Comparison of ENCODE assay signal across 8 cellular contexts in genomic region chr13:78595819-78596700, GRCh38. TPM values are rescaled to one million over a fixed set of nuclear protein-coding genes. Genes with fewer than 3 reads are reported as not detected.
DNase-seq lines count a peak whose midpoint lies in the region; ATAC-seq lines count a peak whose summit lies in the region.

No MANE protein-coding gene starts in this region.

- H3K36me3 Mint-ChIP-seq in activated CD8-positive, alpha-beta T cell treated with anti-CD3 and anti-CD28 coated beads, Interleukin-2, amount 10 ng/mL, durations not matched to agents 7 days and 5 days (ENCODE audit: low read depth), result no peaks in the 10 kb centered on the region
- H3K36me3 Mint-ChIP-seq in memory B cell, result peaks cover 2% of the 10 kb centered on the region

- H3K27me3 Mint-ChIP-seq in activated CD8-positive, alpha-beta T cell treated with anti-CD3 and anti-CD28 coated beads, Interleukin-2, amount 10 ng/mL, durations not matched to agents 7 days and 5 days (ENCODE audit: low read depth), result peaks cover 80% of the 10 kb centered on the region
- H3K27me3 Mint-ChIP-seq in memory B cell, result peaks cover 35% of the 10 kb centered on the region

- H3K27me3 ChIP-seq in H7 (ENCODE audit: control insufficient read depth, insufficient read depth, low read length), result peaks cover 100% of the 10 kb centered on the region

- no peaks in the 10 kb centered on the region for H3K36me3 ChIP-seq in H7 (replicated peaks; ENCODE audit: control insufficient read depth, insufficient read depth, low read length)

- H3K4me3 ChIP-seq in H7 (ENCODE audit: insufficient read depth, low read depth, low read length), result peak overlapping the region; percentile 45

- POLR2A ChIA-PET in activated CD8-positive, alpha-beta T cell treated with anti-CD3 and anti-CD28 coated beads, Interleukin-2, amount 10 ng/mL, durations not matched to agents 7 days and 5 days (lab: Charles Lee), result no interaction called here

- ATAC-seq in activated CD8-positive, alpha-beta T cell treated with anti-CD3 and anti-CD28 coated beads, Interleukin-2, amount 10 ng/mL, durations not matched to agents 7 days and 5 days, result no peak
- ATAC-seq in memory B cell (ENCODE audit: low read depth) (no peak), HG03097 (IDR thresholded peaks at IDR 0.05; ENCODE audit: low FRiP score, unreplicated experiment) (no peak)

- H3K4me3 Mint-ChIP-seq in activated CD8-positive, alpha-beta T cell treated with anti-CD3 and anti-CD28 coated beads, Interleukin-2, amount 10 ng/mL, durations not matched to agents 7 days and 5 days, result peak overlapping the region; percentile 42
- H3K4me3 Mint-ChIP-seq in memory B cell, result no peak overlapping the region

- H3K27ac Mint-ChIP-seq in activated CD8-positive, alpha-beta T cell treated with anti-CD3 and anti-CD28 coated beads, Interleukin-2, amount 10 ng/mL, durations not matched to agents 7 days and 5 days, result no peak overlapping the region
- peak overlapping the region; percentile 58 for H3K27ac Mint-ChIP-seq in memory B cell

- CTCF ChIA-PET in activated CD8-positive, alpha-beta T cell treated with anti-CD3 and anti-CD28 coated beads, Interleukin-2, amount 10 ng/mL, durations not matched to agents 7 days and 5 days (lab: Charles Lee), result interaction anchor here (1.1 to 1.4 kb wide), 2 partner anchors 9 kb away, joined by 4 to 5 read pairs; no protein-coding TSS in a partner anchor

- in situ Hi-C loops in G401 (cut with HindIII; ENCODE audit: low sequenced_read_pairs), result no loop called here

- DNase-seq in COLO668 (lab: John Stamatoyannopoulos, UW; ENCODE audit: unreplicated experiment) (peak; percentile 96), H7 (peak; percentile 92), memory B cell (ENCODE audit: low spot score in 2 of 2) (no peak), G401 (ENCODE audit: low spot score) (no peak), A172 (ENCODE audit: low spot score) (no peak)
- no peak for DNase-seq in activated CD8-positive, alpha-beta T cell treated with anti-CD3 and anti-CD28 coated beads, Interleukin-2, amount 10 ng/mL, durations not matched to agents 7 days and 5 days
- DNase-seq in stimulated activated CD4-positive, alpha-beta T cell treated with anti-CD3 and anti-CD28 coated beads, Interleukin-4, amount 100 ng/mL, for 4 hours, result no peak

- H3K9me3 Mint-ChIP-seq in activated CD8-positive, alpha-beta T cell treated with anti-CD3 and anti-CD28 coated beads, Interleukin-2, amount 10 ng/mL, durations not matched to agents 7 days and 5 days (ENCODE audit: insufficient read depth), result no peaks in the 10 kb centered on the region
- no peaks in the 10 kb centered on the region for H3K9me3 Mint-ChIP-seq in memory B cell

- H3K4me1 Mint-ChIP-seq in activated CD8-positive, alpha-beta T cell treated with anti-CD3 and anti-CD28 coated beads, Interleukin-2, amount 10 ng/mL, durations not matched to agents 7 days and 5 days (ENCODE audit: low read depth), result peaks cover 6% of the 10 kb centered on the region
- H3K4me1 Mint-ChIP-seq in memory B cell, result no peaks in the 10 kb centered on the region

RNA-seq across cellular contexts. Expression of gene POU4F1, which starts 7.3 kb away (rescaled TPM):
- 0.03 TPM in 1 of 2 replicates, not detected in the other for total RNA-seq in H7 (2014; rRNA removed; shearing (Covaris generic))
- under 1 TPM; 0.13 TPM for total RNA-seq in activated CD8-positive, alpha-beta T cell treated with anti-CD3 and anti-CD28 coated beads, Interleukin-2, amount 10 ng/mL, durations not matched to agents 7 days and 5 days
- not detected in 2 replicates for total RNA-seq in G401 (2014; rRNA removed; shearing (Covaris generic))
- not detected in 2 replicates for total RNA-seq in A172 (2014; rRNA removed; shearing (Covaris generic))

Comparison
In these comparisons a context has a peak if more than half of its experiments do, and no peak if none do; other contexts are left out.
1. DNase-seq: peak in COLO668 (single experiment) and H7 (single experiment); none in activated CD8-positive, alpha-beta T cell treated with anti-CD3 and anti-CD28 coated beads, Interleukin-2, amount 10 ng/mL, durations not matched to agents 7 days and 5 days (single experiment), memory B cell (0 of 2), G401 (single experiment), A172 (single experiment) and stimulated activated CD4-positive, alpha-beta T cell treated with anti-CD3 and anti-CD28 coated beads, Interleukin-4, amount 100 ng/mL, for 4 hours (0 of 2).